7 cellular contexts compared by ENCODE assay signal in genomic region chr12:49109631-49110172, GRCh38. TPM values are rescaled to one million over a fixed set of nuclear protein-coding genes. Genes with fewer than 3 reads are reported as not detected.
DNase-seq lines count a peak whose midpoint lies in the region; ATAC-seq and TF ChIP-seq lines count a peak whose summit lies in the region.

No MANE protein-coding gene starts in this region.

- peak overlapping the region; percentile 82 for H4K91ac ChIP-seq in IMR-90 (ENCODE audit: insufficient read depth, low read depth, low read length)

- no peaks in the 10 kb centered on the region for H3K9me3 Mint-ChIP-seq in activated naive CD8-positive, alpha-beta T cell treated with anti-CD3 and anti-CD28 coated beads for 36 hours
- no peaks in the 10 kb centered on the region for H3K9me3 Mint-ChIP-seq in stimulated activated naive B cell treated with anti-CD40 and anti-IgM and Interleukin-4, amounts not matched to agents 10 μg/mL and 1 μg/mL and 100 μg/mL, for 72 hours

- no peaks in the 10 kb centered on the region for H3K27me3 Mint-ChIP-seq in activated naive CD8-positive, alpha-beta T cell treated with anti-CD3 and anti-CD28 coated beads for 36 hours
- no peaks in the 10 kb centered on the region for H3K27me3 Mint-ChIP-seq in stimulated activated naive B cell treated with anti-CD40 and anti-IgM and Interleukin-4, amounts not matched to agents 10 μg/mL and 1 μg/mL and 100 μg/mL, for 72 hours

- DNase-seq in IMR-90 = no peak
- DNase-seq in activated naive CD8-positive, alpha-beta T cell treated with anti-CD3 and anti-CD28 coated beads for 36 hours = no peak
- DNase-seq in stimulated activated naive B cell treated with anti-CD40 and anti-IgM and Interleukin-4, amounts not matched to agents 10 μg/mL and 1 μg/mL and 100 μg/mL, for 72 hours = no peak
- no peak for DNase-seq in GOT3 (lab: John Stamatoyannopoulos, UW)
- DNase-seq in NCI-H1436 treated with DMSO at 0.1 percent for 48 hours (lab: John Stamatoyannopoulos, UW) = no peak

- POLR2A ChIA-PET in IMR-90 (lab: Charles Lee; ENCODE audit: unreplicated experiment) = interaction anchor here (1.1 kb wide), 1 partner anchor 11 kb away, joined by 4 read pairs; no protein-coding TSS in a partner anchor

- H4K8ac ChIP-seq in IMR-90 (ENCODE audit: low read depth in 2 of 2, low read length in 2 of 2) = peak overlapping the region; percentile 22 to 57; a peak in 2 of 4 replicates

- 0% methylated on average over 2 of the region's 10 CpGs; no CpG with 5 or more reads in 1 of the 2 experiments for WGBS in IMR-90 (ENCODE audit: extremely low coverage in 2 of 2, insufficient read length in 1 of 2), 2 experiments

- H3K9me1 ChIP-seq in IMR-90 (ENCODE audit: insufficient read depth, low read length) = peaks cover 29% of the 10 kb centered on the region

- peaks cover 19% of the 10 kb centered on the region for H3K36me3 ChIP-seq in IMR-90 (ENCODE audit: control insufficient read depth, insufficient read depth, low read length)
- peaks cover 5% of the 10 kb centered on the region for H3K36me3 ChIP-seq in iPS-18a (ENCODE audit: control insufficient read depth, low read depth, low read length)

- H3K79me1 ChIP-seq in IMR-90 (ENCODE audit: low read depth in 1 of 2, low read length in 2 of 2) = peaks cover 26 to 56% of the 10 kb centered on the region in 2 experiments

- intact Hi-C loops in IMR-90 (cut with micrococcal nuclease) = no loop called here

- ATAC-seq in IMR-90 (ENCODE audit: low read depth) = no peak; the same call in 1 of the 2 replicates
- ATAC-seq in stimulated activated naive B cell treated with anti-CD40 and anti-IgM and Interleukin-4, amounts not matched to agents 10 μg/mL and 1 μg/mL and 100 μg/mL, for 72 hours (replicated peaks) = no peak
- ATAC-seq in esophagus mucosa = no peak

- no TSS peak for BruUV-seq in IMR-90 (replicated peaks; lab: Mats Ljungman, UMichigan)

- H3K18ac ChIP-seq in IMR-90 (ENCODE audit: low read depth, low read length) = peak overlapping the region; percentile 72; the same call in 1 of the 2 replicates

- H3K9ac ChIP-seq in IMR-90 (ENCODE audit: low read depth, low read length) (peak overlapping the region; percentile 93), iPS-18a (ENCODE audit: low read length) (peak overlapping the region; percentile 25)

- H3K27ac Mint-ChIP-seq in activated naive CD8-positive, alpha-beta T cell treated with anti-CD3 and anti-CD28 coated beads for 36 hours = peak overlapping the region; percentile 81
- H3K27ac Mint-ChIP-seq in stimulated activated naive B cell treated with anti-CD40 and anti-IgM and Interleukin-4, amounts not matched to agents 10 μg/mL and 1 μg/mL and 100 μg/mL, for 72 hours = peak overlapping the region; percentile 90

- peak overlapping the region; percentile 83 for H3K14ac ChIP-seq in IMR-90 (replicated peaks; ENCODE audit: low read depth, low read length)

- peaks cover 32% of the 10 kb centered on the region for H3K4me1 Mint-ChIP-seq in activated naive CD8-positive, alpha-beta T cell treated with anti-CD3 and anti-CD28 coated beads for 36 hours
- peaks cover 24 to 49% of the 10 kb centered on the region in 2 donors for H3K4me1 Mint-ChIP-seq in stimulated activated naive B cell treated with anti-CD40 and anti-IgM and Interleukin-4, amounts not matched to agents 10 μg/mL and 1 μg/mL and 100 μg/mL, for 72 hours

- H3K27me3 ChIP-seq in IMR-90 (ENCODE audit: control insufficient read depth, insufficient read depth, low read length) (no peaks in the 10 kb centered on the region), iPS-18a (ENCODE audit: control insufficient read depth, insufficient read depth, low read length) (no peaks in the 10 kb centered on the region)

- peak overlapping the region; percentile 78 for H2BK5ac ChIP-seq in IMR-90 (ENCODE audit: low read depth, low read length, poor library complexity, severe bottlenecking)

- peak overlapping the region; percentile 92 for H2AK9ac ChIP-seq in IMR-90 (replicated peaks; ENCODE audit: low read depth, low read length, poor library complexity)

- peaks cover 13% of the 10 kb centered on the region for H3K4me1 ChIP-seq in IMR-90 (ENCODE audit: control insufficient read depth, insufficient read depth, low read length)
- H3K4me1 ChIP-seq in iPS-18a (ENCODE audit: control insufficient read depth, low read depth, low read length) = peaks cover 6% of the 10 kb centered on the region

- H4K5ac ChIP-seq in IMR-90 (ENCODE audit: low read depth, low read length) = peak overlapping the region; percentile 88

- peak overlapping the region; percentile 95 for H3K4me2 ChIP-seq in IMR-90 (ENCODE audit: low read depth, low read length)

- H2BK15ac ChIP-seq in IMR-90 (ENCODE audit: low read depth, low read length) = no peak overlapping the region

- peak overlapping the region; percentile 85 for H3K4me3 ChIP-seq in IMR-90 (ENCODE audit: insufficient read depth, low read depth, low read length)
- H3K4me3 ChIP-seq in iPS-18a (ENCODE audit: low read length) = peak overlapping the region; percentile 95

- H3K56ac ChIP-seq in IMR-90 (ENCODE audit: extremely low read depth, insufficient read depth, low read length) = peak overlapping the region; percentile 66; the same call in 1 of the 2 replicates

- H3K36me3 Mint-ChIP-seq in activated naive CD8-positive, alpha-beta T cell treated with anti-CD3 and anti-CD28 coated beads for 36 hours = no peaks in the 10 kb centered on the region
- H3K36me3 Mint-ChIP-seq in stimulated activated naive B cell treated with anti-CD40 and anti-IgM and Interleukin-4, amounts not matched to agents 10 μg/mL and 1 μg/mL and 100 μg/mL, for 72 hours = peaks cover 6 to 9% of the 10 kb centered on the region in 2 donors

- H2AFZ ChIP-seq in IMR-90 (replicated peaks; ENCODE audit: low read length, poor library complexity) = peak overlapping the region; percentile 84

- dilution Hi-C loops in IMR-90 (cut with HindIII; ENCODE audit: low sequenced_read_pairs, unreplicated experiment) = no loop called here

- no peak overlapping the region for H2BK120ac ChIP-seq in IMR-90 (ENCODE audit: low read depth, low read length)

- H3K27ac ChIP-seq in IMR-90 (ENCODE audit: insufficient read depth, low read length) (peak overlapping the region; percentile 92), iPS-18a (ENCODE audit: low read length) (no peak overlapping the region)

- H3K23ac ChIP-seq in IMR-90 (ENCODE audit: low read depth, low read length) = peak overlapping the region; percentile 90

- CTCF ChIA-PET in IMR-90 (lab: Yijun Ruan, JAX) = interaction anchor here (0.6 to 1.6 kb wide), 7 partner anchors 10 to 126 kb away, joined by 3 to 9 read pairs (median 3); partner anchors contain the start of gene RHEBL1

- H3K9me3 ChIP-seq in IMR-90 (ENCODE audit: control insufficient read depth, insufficient read depth, low read length) (no peaks in the 10 kb centered on the region), iPS-18a (ENCODE audit: control insufficient read depth, low read depth, low read length) (no peaks in the 10 kb centered on the region)

- no peak for TF ChIP-seq RAD21 in IMR-90 (IDR thresholded peaks at IDR 0.05; ENCODE audit: low read length)

- no peak overlapping the region for H2BK20ac ChIP-seq in IMR-90 (ENCODE audit: low read depth, low read length)

- H3K4me3 Mint-ChIP-seq in activated naive CD8-positive, alpha-beta T cell treated with anti-CD3 and anti-CD28 coated beads for 36 hours = peak overlapping the region; percentile 94
- peak overlapping the region; percentile 96 for H3K4me3 Mint-ChIP-seq in stimulated activated naive B cell treated with anti-CD40 and anti-IgM and Interleukin-4, amounts not matched to agents 10 μg/mL and 1 μg/mL and 100 μg/mL, for 72 hours

- H3K4ac ChIP-seq in IMR-90 (ENCODE audit: low read depth, low read length) = peak overlapping the region; percentile 74

- H4K20me1 ChIP-seq in IMR-90 (ENCODE audit: insufficient read depth, low read length) = peaks cover 44% of the 10 kb centered on the region

- H2AK5ac ChIP-seq in IMR-90 (ENCODE audit: low read depth, low read length) = peak overlapping the region; percentile 56; the same call in 1 of the 2 replicates

- no peak for TF ChIP-seq POLR2A in IMR-90 (IDR thresholded peaks at IDR 0.05; ENCODE audit: low read depth, low read length)

- in situ Hi-C loops in IMR-90 (cut with MboI; ENCODE audit: low sequenced_read_pairs) = no loop called here

- no peak for TF ChIP-seq CTCF in IMR-90 (conservative IDR thresholded peaks at IDR 0.05; ENCODE audit: low read depth, low read length)

RNA-seq across cellular contexts. Expression of gene LMBR1L, which starts 0.9 kb away (rescaled TPM):
- 18.1 and 33.0 TPM in 2 replicates for total RNA-seq in IMR-90 (2012; rRNA removed)
- 44.6 and 46.3 TPM in 2 replicates for polyA plus RNA-seq in IMR-90 (2012; rRNA removed)
- polyA plus RNA-seq in IMR-90 (2012; cell fraction: cytosol; rRNA removed) = 14.6 and 27.3 TPM in 2 replicates
- 151 and 243 TPM in 2 replicates for polyA plus RNA-seq in IMR-90 (2012; cell fraction: nucleus; rRNA removed; ENCODE audit: low replicate concordance)
- total RNA-seq in activated naive CD8-positive, alpha-beta T cell treated with anti-CD3 and anti-CD28 coated beads for 36 hours = 10 to 100 TPM; 21.9 to 25.4 TPM
- total RNA-seq in esophagus mucosa = 24.4 TPM

RNA-seq across cellular contexts. Expression of gene DHH, which starts 15.1 kb away (rescaled TPM):
- under 0.01 TPM in 2 replicates for total RNA-seq in IMR-90 (2012; rRNA removed)
- 0.01 and 0.07 TPM in 2 replicates for polyA plus RNA-seq in IMR-90 (2012; rRNA removed)
- polyA plus RNA-seq in IMR-90 (2012; cell fraction: cytosol; rRNA removed) = 0.01 and 0.05 TPM in 2 replicates
- 0.08 and 0.25 TPM in 2 replicates for polyA plus RNA-seq in IMR-90 (2012; cell fraction: nucleus; rRNA removed; ENCODE audit: low replicate concordance)
- total RNA-seq in activated naive CD8-positive, alpha-beta T cell treated with anti-CD3 and anti-CD28 coated beads for 36 hours = not detected
- 0.12 TPM for total RNA-seq in esophagus mucosa

RNA-seq across cellular contexts. Expression of gene TUBA1B, which starts 21.5 kb away (rescaled TPM):
- total RNA-seq in IMR-90 (2012; rRNA removed) (4,476 and 5,195 TPM in 2 replicates), esophagus mucosa (536 TPM)
- 4,221 and 4,665 TPM in 2 replicates for polyA plus RNA-seq in IMR-90 (2012; rRNA removed)
- 3,130 and 3,490 TPM in 2 replicates for polyA plus RNA-seq in IMR-90 (2012; cell fraction: cytosol; rRNA removed)
- polyA plus RNA-seq in IMR-90 (2012; cell fraction: nucleus; rRNA removed; ENCODE audit: low replicate concordance) = 1,066 and 1,464 TPM in 2 replicates
- total RNA-seq in activated naive CD8-positive, alpha-beta T cell treated with anti-CD3 and anti-CD28 coated beads for 36 hours = 1,000 to 10,000 TPM; 2,350 to 2,390 TPM

RNA-seq across cellular contexts. Expression of gene RHEBL1, which starts 39.9 kb away (rescaled TPM):
- 0.56 and 0.72 TPM in 2 replicates for total RNA-seq in IMR-90 (2012; rRNA removed)
- polyA plus RNA-seq in IMR-90 (2012; rRNA removed) = 0.39 and 0.62 TPM in 2 replicates
- 0.49 TPM in 1 of 2 replicates, not detected in the other for polyA plus RNA-seq in IMR-90 (2012; cell fraction: cytosol; rRNA removed)
- polyA plus RNA-seq in IMR-90 (2012; cell fraction: nucleus; rRNA removed; ENCODE audit: low replicate concordance) = 0.39 and 0.55 TPM in 2 replicates
- total RNA-seq in activated naive CD8-positive, alpha-beta T cell treated with anti-CD3 and anti-CD28 coated beads for 36 hours = 10 to 100 TPM; 11.0 to 13.2 TPM
- total RNA-seq in esophagus mucosa = 0.44 TPM

RNA-seq across cellular contexts. Expression of gene KMT2D, which starts 49.1 kb away (rescaled TPM):
- 6.6 and 10.0 TPM in 2 replicates for total RNA-seq in IMR-90 (2012; rRNA removed)
- 24.8 and 25.2 TPM in 2 replicates for polyA plus RNA-seq in IMR-90 (2012; rRNA removed)
- polyA plus RNA-seq in IMR-90 (2012; cell fraction: cytosol; rRNA removed) = 11.3 and 13.1 TPM in 2 replicates
- polyA plus RNA-seq in IMR-90 (2012; cell fraction: nucleus; rRNA removed; ENCODE audit: low replicate concordance) = 81.4 and 106 TPM in 2 replicates
- 10 to 100 TPM; 45.3 to 47.5 TPM for total RNA-seq in activated naive CD8-positive, alpha-beta T cell treated with anti-CD3 and anti-CD28 coated beads for 36 hours
- 48.2 TPM for total RNA-seq in esophagus mucosa
